ENCODE assay signal across 11 cellular contexts in genomic region chr10:92544296-92544695, GRCh38. TPM values are rescaled to one million over a fixed set of nuclear protein-coding genes. Genes with fewer than 3 reads are reported as not detected.
DNase-seq lines count a peak whose midpoint lies in the region; ATAC-seq and TF ChIP-seq lines count a peak whose summit lies in the region.
"Had no signal": no experiment of that assay in that cellular context is flagged by ENCODE, and none has a peak within 500 bp of the region (broad histone marks: within the 10 kb centered on the region; RNA-seq: fewer than 3 reads in every experiment).

No MANE protein-coding gene starts in this region.

- H3K27me3 Mint-ChIP-seq in activated CD4-positive, alpha-beta T cell treated with anti-CD3 and anti-CD28 coated beads, Interleukin-2, amount 10 ng/mL, durations not matched to agents 24 days and 14 days, result no peaks in the 10 kb centered on the region
- no peaks in the 10 kb centered on the region for H3K27me3 Mint-ChIP-seq in nephron progenitor cell (ENCODE audit: low read depth, poor library complexity)

- H3K27ac ChIP-seq in caudate nucleus (ENCODE audit: low read depth, low read length), result no peak overlapping the region
- H3K27ac ChIP-seq: heart left ventricle had no signal

- no peak overlapping the region for H3K4me3 Mint-ChIP-seq in activated CD4-positive, alpha-beta T cell treated with anti-CD3 and anti-CD28 coated beads, Interleukin-2, amount 10 ng/mL, durations not matched to agents 24 days and 14 days
- no peak overlapping the region for H3K4me3 Mint-ChIP-seq in nephron progenitor cell

- no peak for ATAC-seq in GM18861 (IDR thresholded peaks at IDR 0.05; ENCODE audit: unreplicated experiment)

- TF ChIP-seq CTCF in nephron progenitor cell (IDR thresholded peaks at IDR 0.05), result no peak

- DNase-seq in activated CD4-positive, alpha-beta T cell treated with anti-CD3 and anti-CD28 coated beads, Interleukin-2, amount 10 ng/mL, durations not matched to agents 24 days and 14 days, result peak; percentile 68
- no peak for DNase-seq in activated CD4-positive, alpha-beta T cell treated with anti-CD3 and anti-CD28 coated beads for 4 hours
- DNase-seq in NCI-H2029 treated with DMSO at 0.1 percent for 48 hours (lab: John Stamatoyannopoulos, UW) (peak; percentile 1), amniotic epithelial cell (ENCODE audit: low read depth) (peak; percentile 65), nephron progenitor cell (no peak), caudate nucleus (lab: John Stamatoyannopoulos, UW) (no peak), NCI-H1105 (lab: John Stamatoyannopoulos, UW) (no peak)
- DNase-seq: BE2C, heart left ventricle, NCI-H1930 had no signal

- peaks cover 9% of the 10 kb centered on the region for H3K36me3 Mint-ChIP-seq in activated CD4-positive, alpha-beta T cell treated with anti-CD3 and anti-CD28 coated beads, Interleukin-2, amount 10 ng/mL, durations not matched to agents 24 days and 14 days (ENCODE audit: low read depth)
- H3K36me3 Mint-ChIP-seq in nephron progenitor cell (ENCODE audit: low read depth), result peaks cover 4% of the 10 kb centered on the region

- peaks cover 23% of the 10 kb centered on the region for H3K4me1 Mint-ChIP-seq in activated CD4-positive, alpha-beta T cell treated with anti-CD3 and anti-CD28 coated beads, Interleukin-2, amount 10 ng/mL, durations not matched to agents 24 days and 14 days
- H3K4me1 Mint-ChIP-seq in nephron progenitor cell, result peaks cover 22% of the 10 kb centered on the region

- H3K27ac Mint-ChIP-seq in activated CD4-positive, alpha-beta T cell treated with anti-CD3 and anti-CD28 coated beads, Interleukin-2, amount 10 ng/mL, durations not matched to agents 24 days and 14 days, result no peak overlapping the region
- peak overlapping the region; percentile 22 for H3K27ac Mint-ChIP-seq in nephron progenitor cell

- H3K9me3 Mint-ChIP-seq in activated CD4-positive, alpha-beta T cell treated with anti-CD3 and anti-CD28 coated beads, Interleukin-2, amount 10 ng/mL, durations not matched to agents 24 days and 14 days, result no peaks in the 10 kb centered on the region
- H3K9me3 Mint-ChIP-seq in nephron progenitor cell, result no peaks in the 10 kb centered on the region

- intact Hi-C loops in activated CD4-positive, alpha-beta T cell treated with anti-CD3 and anti-CD28 coated beads, Interleukin-2, amount 10 ng/mL, durations not matched to agents 24 days and 14 days (cut with micrococcal nuclease), result no loop called here

RNA-seq across cellular contexts. Expression of gene IDE, which starts 29.6 kb away (rescaled TPM):
- total RNA-seq in activated CD4-positive, alpha-beta T cell treated with anti-CD3 and anti-CD28 coated beads, Interleukin-2, amount 10 ng/mL, durations not matched to agents 24 days and 14 days, result 47.9 and 50.2 TPM in 2 replicates

RNA-seq across cellular contexts. Expression of gene KIF11, which starts 48.6 kb away (rescaled TPM):
- 39.0 and 39.9 TPM in 2 replicates for total RNA-seq in activated CD4-positive, alpha-beta T cell treated with anti-CD3 and anti-CD28 coated beads, Interleukin-2, amount 10 ng/mL, durations not matched to agents 24 days and 14 days

Comparison
In these comparisons a context has a peak if more than half of its experiments do, and no peak if none do; other contexts are left out.
1. DNase-seq: peak in activated CD4-positive, alpha-beta T cell treated with anti-CD3 and anti-CD28 coated beads, Interleukin-2, amount 10 ng/mL, durations not matched to agents 24 days and 14 days (single experiment), NCI-H2029 treated with DMSO at 0.1 percent for 48 hours (single experiment) and amniotic epithelial cell (single experiment); none in activated CD4-positive, alpha-beta T cell treated with anti-CD3 and anti-CD28 coated beads for 4 hours (0 of 2), nephron progenitor cell (single experiment), caudate nucleus (0 of 61) and NCI-H1105 (single experiment).